In the genomic region with DNA sequence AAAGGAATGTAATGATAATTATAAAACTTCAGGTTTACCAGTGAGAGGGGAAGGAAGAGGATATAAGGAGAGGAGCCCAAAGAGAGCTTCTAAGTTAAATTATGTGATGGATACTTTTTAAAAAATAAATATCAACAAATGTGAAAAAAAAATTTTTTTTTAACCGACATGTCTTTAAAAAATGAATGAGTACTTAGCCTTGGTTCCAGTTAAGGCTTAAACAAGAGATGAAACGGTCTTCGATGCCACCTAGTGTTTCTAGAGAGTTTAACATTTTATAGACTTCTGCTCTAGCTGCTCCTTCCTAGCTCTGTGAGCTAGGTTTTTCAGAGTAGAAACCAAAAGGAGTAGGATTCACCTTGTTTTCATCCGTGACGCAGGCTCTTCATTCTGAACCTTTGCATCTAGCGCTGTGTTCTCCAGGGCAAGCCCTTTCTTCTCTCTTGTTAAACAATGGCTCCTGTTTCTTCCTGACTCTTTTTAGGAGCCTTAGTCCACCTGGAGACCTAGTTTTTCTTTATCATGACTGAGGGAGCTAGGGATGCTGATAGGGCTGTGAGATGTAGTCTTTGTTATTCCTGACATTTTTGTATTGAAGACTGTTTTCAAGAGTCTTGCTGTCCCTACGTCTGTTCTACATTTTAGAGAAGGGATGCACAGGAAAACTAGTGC, we compare ENCODE assay signal across 7 cellular contexts. TPM values are rescaled to one million over a fixed set of nuclear protein-coding genes. Genes with fewer than 3 reads are reported as not detected.
A peak's percentile ranks its signal among the peaks of the same experiment; 100 is the strongest.
DNase-seq lines count a peak whose midpoint lies in the region; ATAC-seq and TF ChIP-seq lines count a peak whose summit lies in the region.

No MANE protein-coding gene starts in this region.

- H3K27ac ChIP-seq in RWPE1 = no peak overlapping the region

- H3K9me3 ChIP-seq in MG63 = no peaks in the 10 kb centered on the region

- H3K36me3 ChIP-seq in MG63 = no peaks in the 10 kb centered on the region

- TF ChIP-seq CTCF in GM10248 (IDR thresholded peaks at IDR 0.05; ENCODE audit: control extremely low read depth, extremely low read depth, low read depth, missing control alignments) = peak; percentile 32
- TF ChIP-seq CTCF in LNCAP (IDR thresholded peaks at IDR 0.05) = peak; percentile 65; the same call in 1 of the 2 replicates
- TF ChIP-seq CTCF in RWPE1 (conservative IDR thresholded peaks at IDR 0.05; ENCODE audit: low read depth) = peak; percentile 72
- TF ChIP-seq CTCF in omental fat pad (IDR thresholded peaks at IDR 0.05) = no peak

- no peak overlapping the region for H3K4me3 ChIP-seq in MG63

- DNase-seq in GM10248 (ENCODE audit: extremely low spot score) = peak; percentile 35
- peak; percentile 57 for DNase-seq in RWPE1 (ENCODE audit: low spot score)
- peak; percentile 52 for DNase-seq in fibroblast of gingiva (ENCODE audit: low read depth)
- DNase-seq in omental fat pad (ENCODE audit: low spot score) = no peak
- no peak for DNase-seq in MG63

- POLR2A ChIA-PET in GM10248 (lab: Yijun Ruan, JAX) (no interaction called here), RWPE1 (lab: Yijun Ruan, JAX; ENCODE audit: low non-redundant PET) (no interaction called here)

- H3K27me3 ChIP-seq in MG63 = no peaks in the 10 kb centered on the region

- CTCF ChIA-PET in GM10248 (lab: Yijun Ruan, JAX) (interaction anchor here (0.8 to 2.0 kb wide), 14 partner anchors 8 to 259 kb away, joined by 3 to 9 read pairs (median 4); no protein-coding TSS in a partner anchor), RWPE1 (lab: Yijun Ruan, JAX) (interaction anchor here (0.6 to 1.5 kb wide), 9 partner anchors 53 to 1807 kb away, joined by 3 to 7 read pairs (median 4); a partner anchor contains a TSS)

- peak; percentile 75 for ATAC-seq in omental fat pad (ENCODE audit: low FRiP score)
- no peak for ATAC-seq in HG03565 (IDR thresholded peaks at IDR 0.05; ENCODE audit: unreplicated experiment)

RNA-seq across cellular contexts. Expression of a gene that starts 42.4 kb away (rescaled TPM):
- total RNA-seq in omental fat pad = not detected
- total RNA-seq in MG63 (2014; rRNA removed; shearing (Covaris generic); ENCODE audit: low replicate concordance) = not detected in 2 replicates

RNA-seq across cellular contexts. Expression of a gene that starts 44.9 kb away (rescaled TPM):
- total RNA-seq in omental fat pad = 10 to 100 TPM; 35.5 to 43.2 (median 37.7) TPM
- total RNA-seq in MG63 (2014; rRNA removed; shearing (Covaris generic); ENCODE audit: low replicate concordance) = 44.1 and 63.8 TPM in 2 replicates

Comparison
In these comparisons a context has a peak if more than half of its experiments do, and no peak if none do; other contexts are left out.
1. DNase-seq: peak in GM10248 (single experiment), RWPE1 (single experiment) and fibroblast of gingiva (single experiment); none in omental fat pad (single experiment) and MG63 (single experiment).
2. CTCF ChIP-seq: peak in GM10248 (single experiment), LNCAP (single experiment) and RWPE1 (single experiment); none in omental fat pad (0 of 3).